In the genomic region with DNA sequence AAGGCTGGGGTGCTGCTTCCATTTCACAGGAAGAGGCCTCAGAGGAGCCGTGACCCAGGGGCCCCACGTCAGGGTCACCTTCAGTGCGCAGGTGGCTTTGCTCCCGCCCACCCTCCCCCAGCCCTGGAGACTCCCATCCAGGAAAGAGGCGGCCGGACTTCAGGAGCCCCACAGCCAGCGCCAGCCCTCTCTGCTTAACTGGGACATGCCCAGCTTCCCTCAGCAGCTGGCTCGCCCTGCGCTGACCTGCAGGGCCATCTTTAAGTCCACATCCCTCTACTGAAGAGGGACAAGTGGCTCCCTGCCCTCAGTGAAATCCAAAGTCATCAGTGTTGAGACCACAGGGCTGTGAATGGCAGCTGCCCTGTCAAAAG, we compare ENCODE assay signal across 1 cellular context.
TF ChIP-seq lines count a peak whose summit lies in the region.

No MANE protein-coding gene starts in this region.

TF ChIP-seq in GM23338, 12 proteins besides CTCF, POLR2A, EP300 and RAD21 (continued from another document):
- TF ChIP-seq, protein P1, sequence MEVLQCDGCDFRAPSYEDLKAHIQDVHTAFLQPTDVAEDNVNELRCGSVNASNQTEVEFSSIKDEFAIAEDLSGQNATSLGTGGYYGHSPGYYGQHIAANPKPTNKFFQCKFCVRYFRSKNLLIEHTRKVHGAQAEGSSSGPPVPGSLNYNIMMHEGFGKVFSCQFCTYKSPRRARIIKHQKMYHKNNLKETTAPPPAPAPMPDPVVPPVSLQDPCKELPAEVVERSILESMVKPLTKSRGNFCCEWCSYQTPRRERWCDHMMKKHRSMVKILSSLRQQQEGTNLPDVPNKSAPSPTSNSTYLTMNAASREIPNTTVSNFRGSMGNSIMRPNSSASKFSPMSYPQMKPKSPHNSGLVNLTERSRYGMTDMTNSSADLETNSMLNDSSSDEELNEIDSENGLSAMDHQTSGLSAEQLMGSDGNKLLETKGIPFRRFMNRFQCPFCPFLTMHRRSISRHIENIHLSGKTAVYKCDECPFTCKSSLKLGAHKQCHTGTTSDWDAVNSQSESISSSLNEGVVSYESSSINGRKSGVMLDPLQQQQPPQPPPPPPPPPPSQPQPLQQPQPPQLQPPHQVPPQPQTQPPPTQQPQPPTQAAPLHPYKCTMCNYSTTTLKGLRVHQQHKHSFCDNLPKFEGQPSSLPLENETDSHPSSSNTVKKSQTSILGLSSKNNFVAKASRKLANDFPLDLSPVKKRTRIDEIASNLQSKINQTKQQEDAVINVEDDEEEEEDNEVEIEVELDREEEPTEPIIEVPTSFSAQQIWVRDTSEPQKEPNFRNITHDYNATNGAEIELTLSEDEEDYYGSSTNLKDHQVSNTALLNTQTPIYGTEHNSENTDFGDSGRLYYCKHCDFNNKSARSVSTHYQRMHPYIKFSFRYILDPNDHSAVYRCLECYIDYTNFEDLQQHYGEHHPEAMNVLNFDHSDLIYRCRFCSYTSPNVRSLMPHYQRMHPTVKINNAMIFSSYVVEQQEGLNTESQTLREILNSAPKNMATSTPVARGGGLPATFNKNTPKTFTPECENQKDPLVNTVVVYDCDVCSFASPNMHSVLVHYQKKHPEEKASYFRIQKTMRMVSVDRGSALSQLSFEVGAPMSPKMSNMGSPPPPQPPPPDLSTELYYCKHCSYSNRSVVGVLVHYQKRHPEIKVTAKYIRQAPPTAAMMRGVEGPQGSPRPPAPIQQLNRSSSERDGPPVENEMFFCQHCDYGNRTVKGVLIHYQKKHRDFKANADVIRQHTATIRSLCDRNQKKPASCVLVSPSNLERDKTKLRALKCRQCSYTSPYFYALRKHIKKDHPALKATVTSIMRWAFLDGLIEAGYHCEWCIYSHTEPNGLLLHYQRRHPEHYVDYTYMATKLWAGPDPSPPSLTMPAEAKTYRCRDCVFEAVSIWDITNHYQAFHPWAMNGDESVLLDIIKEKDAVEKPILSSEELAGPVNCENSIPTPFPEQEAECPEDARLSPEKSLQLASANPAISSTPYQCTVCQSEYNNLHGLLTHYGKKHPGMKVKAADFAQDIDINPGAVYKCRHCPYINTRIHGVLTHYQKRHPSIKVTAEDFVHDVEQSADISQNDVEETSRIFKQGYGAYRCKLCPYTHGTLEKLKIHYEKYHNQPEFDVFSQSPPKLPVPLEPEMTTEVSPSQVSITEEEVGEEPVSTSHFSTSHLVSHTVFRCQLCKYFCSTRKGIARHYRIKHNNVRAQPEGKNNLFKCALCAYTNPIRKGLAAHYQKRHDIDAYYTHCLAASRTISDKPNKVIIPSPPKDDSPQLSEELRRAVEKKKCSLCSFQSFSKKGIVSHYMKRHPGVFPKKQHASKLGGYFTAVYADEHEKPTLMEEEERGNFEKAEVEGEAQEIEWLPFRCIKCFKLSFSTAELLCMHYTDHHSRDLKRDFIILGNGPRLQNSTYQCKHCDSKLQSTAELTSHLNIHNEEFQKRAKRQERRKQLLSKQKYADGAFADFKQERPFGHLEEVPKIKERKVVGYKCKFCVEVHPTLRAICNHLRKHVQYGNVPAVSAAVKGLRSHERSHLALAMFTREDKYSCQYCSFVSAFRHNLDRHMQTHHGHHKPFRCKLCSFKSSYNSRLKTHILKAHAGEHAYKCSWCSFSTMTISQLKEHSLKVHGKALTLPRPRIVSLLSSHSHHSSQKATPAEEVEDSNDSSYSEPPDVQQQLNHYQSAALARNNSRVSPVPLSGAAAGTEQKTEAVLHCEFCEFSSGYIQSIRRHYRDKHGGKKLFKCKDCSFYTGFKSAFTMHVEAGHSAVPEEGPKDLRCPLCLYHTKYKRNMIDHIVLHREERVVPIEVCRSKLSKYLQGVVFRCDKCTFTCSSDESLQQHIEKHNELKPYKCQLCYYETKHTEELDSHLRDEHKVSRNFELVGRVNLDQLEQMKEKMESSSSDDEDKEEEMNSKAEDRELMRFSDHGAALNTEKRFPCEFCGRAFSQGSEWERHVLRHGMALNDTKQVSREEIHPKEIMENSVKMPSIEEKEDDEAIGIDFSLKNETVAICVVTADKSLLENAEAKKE (CRISPR knock-in tag; IDR thresholded peaks at IDR 0.05): no peak
- TF ChIP-seq CREB1 (CRISPR knock-in tag; IDR thresholded peaks at IDR 0.05; ENCODE audit: low read depth): no peak
